Comparison of ENCODE assay signal across 8 cellular contexts in the genomic region with DNA sequence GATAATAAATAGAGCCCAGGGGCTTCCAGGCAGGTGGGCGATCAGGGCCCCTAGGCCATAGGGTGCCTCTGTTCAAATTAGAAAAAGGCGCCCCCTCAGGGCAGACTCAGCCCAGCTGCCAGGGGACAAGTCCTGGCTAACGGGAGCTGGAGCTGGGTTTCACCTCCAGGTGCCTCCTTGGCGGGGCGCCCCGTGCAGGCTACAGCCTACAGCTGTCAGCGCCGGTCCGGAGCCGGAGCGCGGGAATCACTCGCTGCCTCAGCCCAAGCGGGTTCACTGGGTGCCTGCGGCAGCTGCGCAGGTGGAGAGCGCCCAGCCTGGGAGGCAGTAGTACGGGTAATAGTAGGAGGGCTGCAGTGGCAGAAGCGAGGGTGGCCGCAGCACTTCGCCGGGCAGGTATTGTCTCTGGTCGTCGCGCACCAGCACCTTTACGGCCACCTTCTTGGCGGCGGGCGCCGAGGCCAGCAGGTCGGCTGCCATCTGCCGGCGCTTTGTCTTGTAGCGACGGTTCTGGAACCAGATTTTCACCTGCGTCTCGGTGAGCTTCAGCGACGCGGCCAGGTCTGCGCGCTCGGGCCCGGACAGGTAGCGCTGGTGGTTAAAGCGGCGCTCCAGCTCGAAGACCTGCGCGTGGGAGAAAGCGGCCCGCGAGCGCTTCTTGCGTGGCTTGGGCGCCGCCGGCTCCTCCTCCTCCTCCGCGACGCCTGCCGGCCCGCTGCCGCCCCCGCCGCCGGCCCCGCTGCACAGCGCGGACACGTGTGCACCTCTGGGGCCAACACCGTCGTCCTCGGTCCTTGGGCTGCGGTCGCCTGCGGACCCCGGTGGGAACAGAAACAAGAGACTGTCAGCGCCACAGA. TPM values are rescaled to one million over a fixed set of nuclear protein-coding genes. Genes with fewer than 3 reads are reported as not detected.
DNase-seq lines count a peak whose midpoint lies in the region; ATAC-seq and TF ChIP-seq lines count a peak whose summit lies in the region.

No MANE protein-coding gene starts in this region.

- peaks cover 19% of the 10 kb centered on the region for H4K20me1 ChIP-seq in GM23338 (replicated peaks; ENCODE audit: insufficient read depth)

- H3K4me1 Mint-ChIP-seq in CD8-positive, alpha-beta memory T cell, result peaks cover 39 to 61% (median 41%) of the 10 kb centered on the region in 3 donors
- H3K4me1 Mint-ChIP-seq in GM23338, result peaks cover 39% of the 10 kb centered on the region

- CTCF ChIA-PET in CD8-positive, alpha-beta memory T cell (lab: Charles Lee), result interaction anchor here (1.0 to 2.4 kb wide), 2 partner anchors 11 to 112 kb away, joined by 4 to 7 read pairs; no protein-coding TSS in a partner anchor

- peaks cover 12 to 40% (median 34%) of the 10 kb centered on the region in 5 donors for H3K9me3 Mint-ChIP-seq in CD8-positive, alpha-beta memory T cell
- peaks cover 10% of the 10 kb centered on the region; the same call in 2 of the 3 replicates for H3K9me3 Mint-ChIP-seq in GM23338

- ATAC-seq in GM23338 (peak; percentile 43), right lobe of liver (peak; percentile 61 to 65 (median 62)), HG02840 (IDR thresholded peaks at IDR 0.05; ENCODE audit: low FRiP score, unreplicated experiment) (no peak)

- H3K36me3 Mint-ChIP-seq in CD8-positive, alpha-beta memory T cell, result peaks cover 0 to 4% (median 3%) of the 10 kb centered on the region in 3 donors
- H3K36me3 Mint-ChIP-seq in GM23338 (ENCODE audit: low read depth), result peaks cover 9% of the 10 kb centered on the region; the same call in 1 of the 3 replicates

- TF ChIP-seq CTCF in GM23338 (conservative IDR thresholded peaks at IDR 0.05; ENCODE audit: low read depth in 2 of 2), result peak; percentile 41 to 60
- TF ChIP-seq CTCF in right lobe of liver (IDR thresholded peaks at IDR 0.05), result peak; percentile 38 to 55 (median 48)

- no peaks in the 10 kb centered on the region for H3K9me2 ChIP-seq in GM23338 (ENCODE audit: insufficient read depth)

- no peak overlapping the region for H3K4me3 ChIP-seq in CD8-positive, alpha-beta memory T cell (ENCODE audit: low read length)
- H3K4me3 ChIP-seq in GM23338 (peak overlapping the region; percentile 51), adipocyte (ENCODE audit: low read length) (peak overlapping the region; percentile 23), right lobe of liver (no peak overlapping the region)

- no peak overlapping the region for H3K27ac ChIP-seq in CD8-positive, alpha-beta memory T cell (ENCODE audit: low read depth, low read length)
- no peak overlapping the region for H3K27ac ChIP-seq in GM23338 (ENCODE audit: low read depth)
- H3K27ac ChIP-seq in right lobe of liver, result no peak overlapping the region

- peak overlapping the region; percentile 26 to 77 (median 47) for H3K4me3 Mint-ChIP-seq in CD8-positive, alpha-beta memory T cell
- H3K4me3 Mint-ChIP-seq in GM23338, result peak overlapping the region; percentile 71

- TF ChIP-seq POLR2A in right lobe of liver (IDR thresholded peaks at IDR 0.05), result no peak

- peak overlapping the region; percentile 81 for H3K4me2 ChIP-seq in GM23338

- H3K27me3 ChIP-seq in CD8-positive, alpha-beta memory T cell (ENCODE audit: insufficient read depth, low read length, poor library complexity, severe bottlenecking), result peaks cover 90% of the 10 kb centered on the region
- H3K27me3 ChIP-seq in GM23338 (ENCODE audit: insufficient read depth), result peaks cover 98% of the 10 kb centered on the region
- H3K27me3 ChIP-seq in adipocyte (replicated peaks; ENCODE audit: control insufficient read depth, insufficient read depth, low read length), result peaks cover 80% of the 10 kb centered on the region
- peaks cover 34 to 62% of the 10 kb centered on the region in 2 donors for H3K27me3 ChIP-seq in right lobe of liver

- H3K9me3 ChIP-seq in CD8-positive, alpha-beta memory T cell (ENCODE audit: low read length), result no peaks in the 10 kb centered on the region
- peaks cover 15% of the 10 kb centered on the region for H3K9me3 ChIP-seq in adipocyte (ENCODE audit: control insufficient read depth, low read length)
- no peaks in the 10 kb centered on the region for H3K9me3 ChIP-seq in right lobe of liver

- POLR2A ChIA-PET in CD8-positive, alpha-beta memory T cell (lab: Charles Lee), result no interaction called here

- peak overlapping the region in 1 of 8 donors; percentile 1 for H3K27ac Mint-ChIP-seq in CD8-positive, alpha-beta memory T cell
- H3K27ac Mint-ChIP-seq in GM23338, result no peak overlapping the region

- peak in 1 of 5 donors; percentile 42 for DNase-seq in CD8-positive, alpha-beta memory T cell
- DNase-seq in GM23338 (ENCODE audit: low spot score) (peak; percentile 88), adipocyte (ENCODE audit: low read depth) (no peak), right lobe of liver (peak in 2 of 3 donors; percentile 61 to 68), DMS79 (lab: John Stamatoyannopoulos, UW) (no peak), NAMALWA (ENCODE audit: low spot score) (no peak), AML-193 (lab: John Stamatoyannopoulos, UW) (no peak)

- no peaks in the 10 kb centered on the region for H3K79me2 ChIP-seq in GM23338 (replicated peaks; ENCODE audit: insufficient read depth)

- intact Hi-C loops in right lobe of liver (cut with DNase I), result loop anchor here in 1 of 2 donors (10.0 kb wide), 1 partner anchor 697 kb away; no protein-coding TSS in a partner anchor

- no peaks in the 10 kb centered on the region for H3K36me3 ChIP-seq in CD8-positive, alpha-beta memory T cell (ENCODE audit: insufficient read depth, low read length)
- no peaks in the 10 kb centered on the region for H3K36me3 ChIP-seq in GM23338 (ENCODE audit: insufficient read depth)
- H3K36me3 ChIP-seq in adipocyte (ENCODE audit: control insufficient read depth, insufficient read depth, low read length, severe bottlenecking), result no peaks in the 10 kb centered on the region
- H3K36me3 ChIP-seq in right lobe of liver, result no peaks in the 10 kb centered on the region

- WGBS in right lobe of liver (ENCODE audit: insufficient coverage, low coverage, low lambda C conversion rate, missing lambda C conversion rate), result 2% methylated on average over 26 of the region's 79 CpGs

- peaks cover 32% of the 10 kb centered on the region for H3K4me1 ChIP-seq in CD8-positive, alpha-beta memory T cell (ENCODE audit: insufficient read depth, low read length)
- H3K4me1 ChIP-seq in GM23338 (ENCODE audit: insufficient read depth) (peaks cover 79% of the 10 kb centered on the region), adipocyte (ENCODE audit: control insufficient read depth, insufficient read depth, low read length) (peaks cover 13% of the 10 kb centered on the region), right lobe of liver (peaks cover 0 to 21% (median 2%) of the 10 kb centered on the region in 4 donors)

- peaks cover 50% of the 10 kb centered on the region for H3F3A ChIP-seq in GM23338 (replicated peaks; ENCODE audit: low read depth)

- peaks cover 85 to 87% of the 10 kb centered on the region in 2 donors for H3K27me3 Mint-ChIP-seq in CD8-positive, alpha-beta memory T cell
- peaks cover 92% of the 10 kb centered on the region for H3K27me3 Mint-ChIP-seq in GM23338 (ENCODE audit: insufficient read depth, low read depth, poor library complexity)

- H3K9ac ChIP-seq in adipocyte (ENCODE audit: low read length), result no peak overlapping the region

- 0 out of 2 replicates have a peak overlapping the region, but pooled peaks have one; percentile 43 for H2AFZ ChIP-seq in GM23338

TF ChIP-seq in GM23338, 12 proteins besides CTCF, POLR2A, EP300 and RAD21:
- TF ChIP-seq EZH2phosphoT487 (IDR thresholded peaks at IDR 0.05; ENCODE audit: unreplicated experiment) (peak; percentile 85), ZNF114 (CRISPR knock-in tag; IDR thresholded peaks at IDR 0.05) (no peak), CREB1 (CRISPR knock-in tag; IDR thresholded peaks at IDR 0.05; ENCODE audit: low read depth) (peak; percentile 52; the same call in 1 of the 2 replicates), EZH2 (IDR thresholded peaks at IDR 0.05; ENCODE audit: low read depth, unreplicated experiment) (peak; percentile 33)

RNA-seq across cellular contexts. Expression of a gene that starts 2.4 kb away (rescaled TPM):
- total RNA-seq in CD8-positive, alpha-beta memory T cell, result not detected
- not detected for polyA plus RNA-seq in CD8-positive, alpha-beta memory T cell
- total RNA-seq in GM23338 (2014; rRNA removed; shearing (Covaris generic)), result 0.14 TPM in 1 of 2 replicates, not detected in the other
- polyA plus RNA-seq in GM23338 (2016; fragmentation: Nextera tagmentation; extraction: Ambion mirVana), result not detected in 2 replicates
- not detected for total RNA-seq in right lobe of liver

RNA-seq across cellular contexts. Expression of a gene that starts 57.8 kb away (rescaled TPM):
- 10 to 100 TPM; 16.5 to 17.3 TPM for total RNA-seq in CD8-positive, alpha-beta memory T cell
- 19.5 TPM for polyA plus RNA-seq in CD8-positive, alpha-beta memory T cell
- 23.9 and 35.9 TPM in 2 replicates for total RNA-seq in GM23338 (2014; rRNA removed; shearing (Covaris generic))
- polyA plus RNA-seq in GM23338 (2016; fragmentation: Nextera tagmentation; extraction: Ambion mirVana), result 13.8 and 15.3 TPM in 2 replicates
- total RNA-seq in right lobe of liver, result 1 to 10 TPM; 3.8 to 5.8 (median 5.1) TPM

Comparison
In these comparisons a context has a peak if more than half of its experiments do, and no peak if none do; other contexts are left out.
1. DNase-seq: peak in GM23338 (single experiment) and right lobe of liver (2 of 3); none in adipocyte (single experiment), DMS79 (single experiment), NAMALWA (single experiment) and AML-193 (0 of 2).
2. H3K4me3 ChIP-seq: peak in GM23338 (single experiment) and adipocyte (single experiment); none in CD8-positive, alpha-beta memory T cell (single experiment) and right lobe of liver (0 of 3).